In genomic region chr4:146072381-146072780, GRCh38 we compare ENCODE assay signal across 30 cellular contexts.
DNase-seq lines count a peak whose midpoint lies in the region; FAIRE-seq and TF ChIP-seq lines count a peak whose summit lies in the region.
"Had no signal": no experiment of that assay in that cellular context is flagged by ENCODE, and none has a peak within 500 bp of the region (broad histone marks: within the 10 kb centered on the region; RNA-seq: fewer than 3 reads in every experiment).

No MANE protein-coding gene starts in this region.

- DNase-seq in GM18507 (ENCODE audit: extremely low spot score, insufficient read length, low read depth): no peak
- peak; percentile 64 to 81 for DNase-seq in NOMO-1 (lab: John Stamatoyannopoulos, UW; ENCODE audit: unreplicated experiment in 2 of 2)
- DNase-seq in mammary epithelial cell: peak; percentile 20
- DNase-seq in iris pigment epithelial cell (ENCODE audit: low read depth): peak; percentile 37
- DNase-seq in ecto neural progenitor cell (ENCODE audit: low spot score): no peak
- no peak for DNase-seq in head of caudate nucleus
- no peak for DNase-seq in T-helper 9 cell
- DNase-seq in GF-D8 (lab: John Stamatoyannopoulos, UW): no peak
- DNase-seq: activated CD4-positive, alpha-beta memory T cell treated with anti-CD3 and anti-CD28 coated beads, Interleukin-2, amount 10 ng/mL, durations not matched to agents 7 days and 5 days; activated CD8-positive, alpha-beta memory T cell treated with anti-CD3 and anti-CD28 coated beads, Interleukin-2, amount 50 U/mL, for 48 hours; activated naive CD4-positive, alpha-beta T cell treated with anti-CD3 and anti-CD28 coated beads, Interleukin-2, amount 10 ng/mL, durations not matched to agents 7 days and 5 days; amygdala; C1 segment of cervical spinal cord; DMS79; effector memory CD8-positive, alpha-beta T cell; left ventricle myocardium superior; MM.1S; naive B cell; NCI-H446 treated with DMSO at 0.1 percent for 48 hours; NCI-H82; nucleus accumbens; SHP77 treated with DMSO at 0.1 percent for 48 hours; sigmoid colon; stimulated activated naive CD8-positive, alpha-beta T cell treated with anti-CD3 and anti-CD28 coated beads, Interleukin-15, Interleukin-2, amounts not matched to agents 100 U/mL and 50 U/mL, for 24 hours had no signal

- FAIRE-seq in GM18507 (lab: Jason Lieb, UNC): peak; percentile 55
- FAIRE-seq: colon, keratinocyte, urothelium cell line had no signal

- no peaks in the 10 kb centered on the region for H3K79me2 ChIP-seq in mammary epithelial cell (ENCODE audit: insufficient read depth, low read length)

- no peaks in the 10 kb centered on the region for H4K20me1 ChIP-seq in mammary epithelial cell (ENCODE audit: insufficient read depth, low read length)

- H2AFZ ChIP-seq in mammary epithelial cell (ENCODE audit: low read depth, low read length): no peak overlapping the region

- no peak overlapping the region for H3K4me3 ChIP-seq in mammary epithelial cell (replicated peaks in 1 of 3; ENCODE audit: insufficient read depth in 1 of 3, low read depth in 2 of 3, low read length in 3 of 3)
- H3K4me3 ChIP-seq: K562, prostate gland, sigmoid colon, thoracic aorta had no signal

- intact Hi-C loops in mammary epithelial cell (cut with micrococcal nuclease) (no loop called here), head of caudate nucleus (cut with DNase I) (no loop called here)

- 100% methylated on average over 1 of the region's 1 CpG for WGBS in mammary epithelial cell (ENCODE audit: low coverage, missing lambda C conversion rate)

- no peak overlapping the region for H3K9ac ChIP-seq in mammary epithelial cell (ENCODE audit: insufficient read depth, low read length)

- H3K36me3 ChIP-seq in mammary epithelial cell (ENCODE audit: insufficient read depth, low read length): no peaks in the 10 kb centered on the region
- H3K36me3 ChIP-seq: prostate gland, sigmoid colon, thoracic aorta had no signal

- no peak overlapping the region for H3K4me2 ChIP-seq in mammary epithelial cell (ENCODE audit: insufficient read depth, low read depth, low read length)

- CTCF ChIA-PET in mammary epithelial cell (lab: Charles Lee; ENCODE audit: low non-redundant PET): interaction anchor here (0.6 kb wide), 1 partner anchor 21 kb away, joined by 3 read pairs; no protein-coding TSS in a partner anchor

- H3K9me3 ChIP-seq in mammary epithelial cell (replicated peaks; ENCODE audit: insufficient read depth, low read length): no peaks in the 10 kb centered on the region
- H3K9me3 ChIP-seq: prostate gland, sigmoid colon, thoracic aorta had no signal

- no peak for TF ChIP-seq CTCF in mammary epithelial cell (conservative IDR thresholded peaks at IDR 0.05 in 1 of 2, IDR thresholded peaks at IDR 0.05 in 1 of 2; ENCODE audit: extremely low read depth in 1 of 2, insufficient read depth in 1 of 2, low read depth in 1 of 2, low read length in 2 of 2)

- no peak overlapping the region for H3K27ac ChIP-seq in mammary epithelial cell (ENCODE audit: insufficient read depth, low read depth, low read length)
- H3K27ac ChIP-seq: prostate gland, sigmoid colon, thoracic aorta had no signal

- in situ Hi-C loops in mammary epithelial cell (cut with MboI; ENCODE audit: low sequenced_read_pairs in 2 of 2): no loop called here

- dilution Hi-C loops in mammary epithelial cell (cut with HindIII; ENCODE audit: low sequenced_read_pairs): no loop called here

- H3K4me1 ChIP-seq in mammary epithelial cell (ENCODE audit: insufficient read depth, low read length): no peaks in the 10 kb centered on the region
- H3K4me1 ChIP-seq: prostate gland, sigmoid colon had no signal

- H3K27me3 ChIP-seq in mammary epithelial cell (ENCODE audit: insufficient read depth, low read length): peaks cover 8% of the 10 kb centered on the region
- H3K27me3 ChIP-seq: sigmoid colon had no signal

- BruUV-seq in mammary epithelial cell (replicated peaks; lab: Mats Ljungman, UMichigan): no TSS peak

Comparison
In these comparisons a context has a peak if more than half of its experiments do, and no peak if none do; other contexts are left out.
1. DNase-seq: peak in NOMO-1 (2 of 2), mammary epithelial cell (single experiment) and iris pigment epithelial cell (single experiment); none in GM18507 (single experiment), ecto neural progenitor cell (single experiment), head of caudate nucleus (0 of 42), T-helper 9 cell (single experiment) and GF-D8 (single experiment).